Comparison of ENCODE assay signal across 1 cellular context in the genomic region with DNA sequence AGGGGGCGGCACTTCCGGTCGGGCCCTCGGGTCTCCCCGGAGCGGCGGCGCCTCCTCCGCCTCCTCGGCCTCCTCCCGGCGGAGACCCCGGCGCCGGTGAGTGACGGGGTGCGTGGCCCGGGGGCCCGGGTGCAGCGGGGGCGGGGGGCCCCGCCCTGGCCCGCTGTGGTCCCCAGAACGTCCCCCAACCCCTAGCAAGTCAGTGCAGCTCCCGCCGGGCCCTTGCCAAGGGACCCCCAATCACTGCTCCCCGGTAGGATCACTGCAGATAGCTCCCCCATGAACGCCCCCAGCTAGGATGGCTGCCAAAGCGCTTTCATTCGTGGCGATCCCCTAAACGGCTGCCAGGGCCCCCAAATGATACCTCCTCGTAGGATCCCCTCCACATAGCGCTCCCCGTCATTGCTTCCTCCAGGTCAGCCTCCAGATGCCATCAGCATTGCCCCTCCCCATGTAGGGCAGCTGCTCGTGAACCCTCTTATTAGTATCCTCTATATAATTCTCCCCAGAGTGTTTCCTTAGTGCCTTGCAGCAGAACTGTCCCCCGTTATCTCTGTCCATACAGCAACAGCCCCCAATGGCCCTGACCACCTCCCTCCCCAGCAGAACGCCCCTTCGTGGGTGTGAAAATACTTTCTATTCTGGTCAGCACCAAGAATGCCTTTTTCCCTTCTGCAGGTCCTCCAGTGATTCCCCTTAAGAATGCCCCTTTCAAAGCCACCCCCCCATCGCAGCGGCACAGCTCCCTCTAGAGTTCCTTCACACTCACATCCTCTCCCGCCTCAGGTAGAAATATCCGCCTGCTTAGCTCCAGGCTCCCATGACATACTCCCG.
A peak's percentile ranks its signal among the peaks of the same experiment; 100 is the strongest.
TF ChIP-seq lines count a peak whose summit lies in the region.

Gene ZNF865 (plus strand): TSS at position 11 of the 834 bp plus-strand sequence. CDS start 7,972 bp downstream, outside the sequence.

TF ChIP-seq in HepG2, 621 proteins besides CTCF, POLR2A, EP300 and RAD21 (continued from another document and continues in another):
- TF ChIP-seq ZNF639 (CRISPR knock-in tag; conservative IDR thresholded peaks at IDR 0.05), result peak; percentile 9; the same call in 1 of the 2 replicates
- no peak for TF ChIP-seq IKZF1 (IDR thresholded peaks at IDR 0.05)
- 0 out of 2 replicates have a peak, but pooled peaks have one; percentile 2 for TF ChIP-seq SOX5 (CRISPR knock-in tag; IDR thresholded peaks at IDR 0.05; ENCODE audit: borderline replicate concordance)
- peak; percentile 56; the same call in 1 of the 2 replicates for TF ChIP-seq MAX (IDR thresholded peaks at IDR 0.05)
- TF ChIP-seq XBP1 (CRISPR knock-in tag; IDR thresholded peaks at IDR 0.05), result no peak
- no peak for TF ChIP-seq KAT2B (IDR thresholded peaks at IDR 0.05; ENCODE audit: borderline replicate concordance, low read depth, low read length)
- TF ChIP-seq CCAR2 (optimal IDR thresholded peaks at IDR 0.05; ENCODE audit: low read depth, low read length), result peak; percentile 19
- TF ChIP-seq, protein P1, sequence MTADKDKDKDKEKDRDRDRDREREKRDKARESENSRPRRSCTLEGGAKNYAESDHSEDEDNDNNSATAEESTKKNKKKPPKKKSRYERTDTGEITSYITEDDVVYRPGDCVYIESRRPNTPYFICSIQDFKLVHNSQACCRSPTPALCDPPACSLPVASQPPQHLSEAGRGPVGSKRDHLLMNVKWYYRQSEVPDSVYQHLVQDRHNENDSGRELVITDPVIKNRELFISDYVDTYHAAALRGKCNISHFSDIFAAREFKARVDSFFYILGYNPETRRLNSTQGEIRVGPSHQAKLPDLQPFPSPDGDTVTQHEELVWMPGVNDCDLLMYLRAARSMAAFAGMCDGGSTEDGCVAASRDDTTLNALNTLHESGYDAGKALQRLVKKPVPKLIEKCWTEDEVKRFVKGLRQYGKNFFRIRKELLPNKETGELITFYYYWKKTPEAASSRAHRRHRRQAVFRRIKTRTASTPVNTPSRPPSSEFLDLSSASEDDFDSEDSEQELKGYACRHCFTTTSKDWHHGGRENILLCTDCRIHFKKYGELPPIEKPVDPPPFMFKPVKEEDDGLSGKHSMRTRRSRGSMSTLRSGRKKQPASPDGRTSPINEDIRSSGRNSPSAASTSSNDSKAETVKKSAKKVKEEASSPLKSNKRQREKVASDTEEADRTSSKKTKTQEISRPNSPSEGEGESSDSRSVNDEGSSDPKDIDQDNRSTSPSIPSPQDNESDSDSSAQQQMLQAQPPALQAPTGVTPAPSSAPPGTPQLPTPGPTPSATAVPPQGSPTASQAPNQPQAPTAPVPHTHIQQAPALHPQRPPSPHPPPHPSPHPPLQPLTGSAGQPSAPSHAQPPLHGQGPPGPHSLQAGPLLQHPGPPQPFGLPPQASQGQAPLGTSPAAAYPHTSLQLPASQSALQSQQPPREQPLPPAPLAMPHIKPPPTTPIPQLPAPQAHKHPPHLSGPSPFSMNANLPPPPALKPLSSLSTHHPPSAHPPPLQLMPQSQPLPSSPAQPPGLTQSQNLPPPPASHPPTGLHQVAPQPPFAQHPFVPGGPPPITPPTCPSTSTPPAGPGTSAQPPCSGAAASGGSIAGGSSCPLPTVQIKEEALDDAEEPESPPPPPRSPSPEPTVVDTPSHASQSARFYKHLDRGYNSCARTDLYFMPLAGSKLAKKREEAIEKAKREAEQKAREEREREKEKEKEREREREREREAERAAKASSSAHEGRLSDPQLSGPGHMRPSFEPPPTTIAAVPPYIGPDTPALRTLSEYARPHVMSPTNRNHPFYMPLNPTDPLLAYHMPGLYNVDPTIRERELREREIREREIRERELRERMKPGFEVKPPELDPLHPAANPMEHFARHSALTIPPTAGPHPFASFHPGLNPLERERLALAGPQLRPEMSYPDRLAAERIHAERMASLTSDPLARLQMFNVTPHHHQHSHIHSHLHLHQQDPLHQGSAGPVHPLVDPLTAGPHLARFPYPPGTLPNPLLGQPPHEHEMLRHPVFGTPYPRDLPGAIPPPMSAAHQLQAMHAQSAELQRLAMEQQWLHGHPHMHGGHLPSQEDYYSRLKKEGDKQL (CRISPR knock-in tag; IDR thresholded peaks at IDR 0.05; ENCODE audit: low read depth), result no peak
- 0 out of 2 replicates have a peak, but pooled peaks have one; percentile 41 for TF ChIP-seq ZBTB20 (CRISPR knock-in tag; IDR thresholded peaks at IDR 0.05; ENCODE audit: borderline replicate concordance, low read depth)
- TF ChIP-seq PHF8 (CRISPR knock-in tag; IDR thresholded peaks at IDR 0.05), result no peak
- TF ChIP-seq, protein P2, sequence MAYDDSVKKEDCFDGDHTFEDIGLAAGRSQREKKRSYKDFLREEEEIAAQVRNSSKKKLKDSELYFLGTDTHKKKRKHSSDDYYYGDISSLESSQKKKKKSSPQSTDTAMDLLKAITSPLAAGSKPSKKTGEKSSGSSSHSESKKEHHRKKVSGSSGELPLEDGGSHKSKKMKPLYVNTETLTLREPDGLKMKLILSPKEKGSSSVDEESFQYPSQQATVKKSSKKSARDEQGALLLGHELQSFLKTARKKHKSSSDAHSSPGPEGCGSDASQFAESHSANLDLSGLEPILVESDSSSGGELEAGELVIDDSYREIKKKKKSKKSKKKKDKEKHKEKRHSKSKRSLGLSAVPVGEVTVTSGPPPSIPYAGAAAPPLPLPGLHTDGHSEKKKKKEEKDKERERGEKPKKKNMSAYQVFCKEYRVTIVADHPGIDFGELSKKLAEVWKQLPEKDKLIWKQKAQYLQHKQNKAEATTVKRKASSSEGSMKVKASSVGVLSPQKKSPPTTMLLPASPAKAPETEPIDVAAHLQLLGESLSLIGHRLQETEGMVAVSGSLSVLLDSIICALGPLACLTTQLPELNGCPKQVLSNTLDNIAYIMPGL (CRISPR knock-in tag; IDR thresholded peaks at IDR 0.05; ENCODE audit: borderline replicate concordance in 1 of 2, low read depth in 1 of 2), result peak; percentile 77 to 84
- TF ChIP-seq RFX5 (IDR thresholded peaks at IDR 0.05; ENCODE audit: low read depth, low read length), result peak; percentile 81
- no peak for TF ChIP-seq ZNF891 (CRISPR knock-in tag; IDR thresholded peaks at IDR 0.05)
- TF ChIP-seq ZNF883 (CRISPR knock-in tag; IDR thresholded peaks at IDR 0.05; ENCODE audit: not compliant biosample characterization), result peak; percentile 45
- no peak for TF ChIP-seq FOXJ3 (CRISPR knock-in tag; IDR thresholded peaks at IDR 0.05; ENCODE audit: borderline replicate concordance)
- 0 out of 2 replicates have a peak, but pooled peaks have one; percentile 26 for TF ChIP-seq ARID5B (CRISPR knock-in tag; IDR thresholded peaks at IDR 0.05)
- 0 out of 2 replicates have a peak, but pooled peaks have one; percentile 33 for TF ChIP-seq POGK (CRISPR knock-in tag; conservative IDR thresholded peaks at IDR 0.05)
- no peak for TF ChIP-seq MIER2 (CRISPR knock-in tag; IDR thresholded peaks at IDR 0.05)
- no peak for TF ChIP-seq NAIF1 (CRISPR knock-in tag; IDR thresholded peaks at IDR 0.05; ENCODE audit: borderline replicate concordance)
- TF ChIP-seq, protein P3, sequence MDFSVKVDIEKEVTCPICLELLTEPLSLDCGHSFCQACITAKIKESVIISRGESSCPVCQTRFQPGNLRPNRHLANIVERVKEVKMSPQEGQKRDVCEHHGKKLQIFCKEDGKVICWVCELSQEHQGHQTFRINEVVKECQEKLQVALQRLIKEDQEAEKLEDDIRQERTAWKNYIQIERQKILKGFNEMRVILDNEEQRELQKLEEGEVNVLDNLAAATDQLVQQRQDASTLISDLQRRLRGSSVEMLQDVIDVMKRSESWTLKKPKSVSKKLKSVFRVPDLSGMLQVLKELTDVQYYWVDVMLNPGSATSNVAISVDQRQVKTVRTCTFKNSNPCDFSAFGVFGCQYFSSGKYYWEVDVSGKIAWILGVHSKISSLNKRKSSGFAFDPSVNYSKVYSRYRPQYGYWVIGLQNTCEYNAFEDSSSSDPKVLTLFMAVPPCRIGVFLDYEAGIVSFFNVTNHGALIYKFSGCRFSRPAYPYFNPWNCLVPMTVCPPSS (IDR thresholded peaks at IDR 0.05), result no peak
- TF ChIP-seq FOXK1 (CRISPR knock-in tag; IDR thresholded peaks at IDR 0.05; ENCODE audit: borderline replicate concordance, low read depth), result 0 out of 2 replicates have a peak, but pooled peaks have one; percentile 2
- peak; percentile 79 for TF ChIP-seq XRCC5 (optimal IDR thresholded peaks at IDR 0.05; ENCODE audit: low read length)
- TF ChIP-seq ZNF331 (CRISPR knock-in tag; IDR thresholded peaks at IDR 0.05), result 0 out of 2 replicates have a peak, but pooled peaks have one; percentile 22
- no peak for TF ChIP-seq CBFB (CRISPR knock-in tag; IDR thresholded peaks at IDR 0.05)
- no peak; the same call in 1 of the 2 replicates for TF ChIP-seq TFDP1 (CRISPR knock-in tag; IDR thresholded peaks at IDR 0.05; ENCODE audit: borderline replicate concordance)
- TF ChIP-seq ZNF136 (CRISPR knock-in tag; IDR thresholded peaks at IDR 0.05; ENCODE audit: low read depth), result no peak
- TF ChIP-seq, protein P4, sequence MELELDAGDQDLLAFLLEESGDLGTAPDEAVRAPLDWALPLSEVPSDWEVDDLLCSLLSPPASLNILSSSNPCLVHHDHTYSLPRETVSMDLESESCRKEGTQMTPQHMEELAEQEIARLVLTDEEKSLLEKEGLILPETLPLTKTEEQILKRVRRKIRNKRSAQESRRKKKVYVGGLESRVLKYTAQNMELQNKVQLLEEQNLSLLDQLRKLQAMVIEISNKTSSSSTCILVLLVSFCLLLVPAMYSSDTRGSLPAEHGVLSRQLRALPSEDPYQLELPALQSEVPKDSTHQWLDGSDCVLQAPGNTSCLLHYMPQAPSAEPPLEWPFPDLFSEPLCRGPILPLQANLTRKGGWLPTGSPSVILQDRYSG (CRISPR knock-in tag; IDR thresholded peaks at IDR 0.05), result no peak
- TF ChIP-seq ADNP (CRISPR knock-in tag; IDR thresholded peaks at IDR 0.05), result no peak
- peak; percentile 5; the same call in 1 of the 2 replicates for TF ChIP-seq ELF3 (CRISPR knock-in tag; IDR thresholded peaks at IDR 0.05)
- TF ChIP-seq ZNF337 (CRISPR knock-in tag; IDR thresholded peaks at IDR 0.05; ENCODE audit: borderline replicate concordance, low read depth), result no peak
- TF ChIP-seq CREBL2 (CRISPR knock-in tag; IDR thresholded peaks at IDR 0.05; ENCODE audit: borderline replicate concordance), result no peak
